ENCODE assay signal across 4 cellular contexts in the genomic region with DNA sequence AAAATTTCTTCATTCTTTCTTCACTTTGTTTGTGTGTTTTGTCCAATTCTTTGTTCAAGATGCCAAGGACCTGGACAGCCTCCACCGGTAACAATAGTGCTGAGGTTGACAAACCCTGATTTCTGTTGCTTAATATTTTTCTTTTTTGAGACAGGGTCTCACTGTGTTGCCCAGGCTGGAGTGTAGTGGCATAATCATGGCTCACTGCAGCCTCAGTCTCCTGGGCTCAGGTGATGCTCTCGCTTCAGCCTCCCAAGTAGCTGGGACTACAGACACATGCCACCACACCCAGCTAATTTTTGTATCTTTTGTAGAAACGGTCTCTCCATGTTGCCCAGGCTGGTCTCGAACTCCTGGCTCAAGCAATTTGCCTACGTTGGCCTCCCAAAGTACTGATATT. TPM values are rescaled to one million over a fixed set of nuclear protein-coding genes. Genes with fewer than 3 reads are reported as not detected.
"Had no signal": no experiment of that assay in that cellular context is flagged by ENCODE, and none has a peak within 500 bp of the region (broad histone marks: within the 10 kb centered on the region; RNA-seq: fewer than 3 reads in every experiment).

No MANE protein-coding gene starts in this region.

RNA-seq across cellular contexts. Expression of gene TMEM61, which starts 16.6 kb away (rescaled TPM):
- total RNA-seq: HepG2, HT1080, IMR-90 had no signal
- polyA plus RNA-seq: HepG2, IgD-negative memory B cell, IMR-90 had no signal

RNA-seq across cellular contexts. Expression of gene BSND, which starts 34.9 kb away (rescaled TPM):
- total RNA-seq: HepG2, HT1080, IMR-90 had no signal
- polyA plus RNA-seq: HepG2, IgD-negative memory B cell, IMR-90 had no signal
